ENCODE assay signal across 26 cellular contexts in genomic region chr18:23623040-23623439, GRCh38.
"Had no signal": no experiment of that assay in that cellular context is flagged by ENCODE, and none has a peak within 500 bp of the region (broad histone marks: within the 10 kb centered on the region; RNA-seq: fewer than 3 reads in every experiment).

No MANE protein-coding gene starts in this region.

- H3K27ac ChIP-seq: neural progenitor cell, ovary, parathyroid adenoma, psoas muscle, right lobe of liver, sigmoid colon, stomach, thoracic aorta, thyroid gland, tibial nerve, upper lobe of left lung, vagina had no signal

- DNase-seq: natural killer cell; occipital lobe; ovary; posterior cingulate gyrus; psoas muscle; right cardiac atrium; right lobe of liver; sigmoid colon; small intestine; stimulated activated CD4-positive, alpha-beta T cell treated with anti-CD3 and anti-CD28 coated beads, Interleukin-15, amount 100 ng/mL, for 24 hours; stimulated activated CD4-positive, alpha-beta T cell treated with anti-CD3 and anti-CD28 coated beads, Interleukin-2, amount 100 ng/mL, for 24 hours; stimulated activated CD4-positive, alpha-beta T cell treated with anti-CD3 and anti-CD28 coated beads, Interleukin-2, amount 100 ng/mL, for 48 hours; stimulated activated CD4-positive, alpha-beta T cell treated with anti-CD3 and anti-CD28 coated beads, Interleukin-4, amount 100 ng/mL, for 24 hours; stimulated activated naive B cell treated with anti-CD40 and anti-IgM and Interleukin-4, amounts not matched to agents 10 μg/mL and 1 μg/mL and 100 μg/mL, for 72 hours; stimulated activated naive CD4-positive, alpha-beta T cell treated with Interleukin-2 at 50 U/mL for 16 hours; stomach; thyroid gland; trophoblast cell; upper lobe of left lung had no signal

- H3K36me3 ChIP-seq: neural progenitor cell, ovary, right lobe of liver, sigmoid colon, stomach, thoracic aorta, thyroid gland, tibial nerve, upper lobe of left lung, vagina had no signal

- ATAC-seq: psoas muscle; right cardiac atrium; right lobe of liver; stimulated activated effector memory CD8-positive, alpha-beta T cell treated with anti-CD3 and anti-CD28 coated beads, Interleukin-12 subunit alpha, Interleukin-12 subunit beta, amount 100 ng/mL, for 72 hours; stimulated activated naive B cell treated with anti-CD40 and anti-IgM and Interleukin-4, amounts not matched to agents 10 μg/mL and 1 μg/mL and 100 μg/mL, for 72 hours had no signal

- FAIRE-seq: small intestine, urothelium cell line had no signal

- H3K9ac ChIP-seq: neural progenitor cell, parathyroid adenoma had no signal

- H3K79me2 ChIP-seq: parathyroid adenoma had no signal

- H3K4me3 ChIP-seq: neural progenitor cell, ovary, psoas muscle, right lobe of liver, sigmoid colon, stomach, thoracic aorta, thyroid gland, tibial nerve, upper lobe of left lung, vagina had no signal

- H3K27me3 ChIP-seq: ovary, right lobe of liver, thyroid gland, tibial nerve, vagina had no signal

- H3K4me2 ChIP-seq: neural progenitor cell had no signal

- H3K9me3 ChIP-seq: ovary, psoas muscle, right lobe of liver, sigmoid colon, stomach, thoracic aorta, thyroid gland, tibial nerve, upper lobe of left lung, vagina had no signal

- H2AFZ ChIP-seq: neural progenitor cell, parathyroid adenoma had no signal
